ENCODE assay signal across 8 cellular contexts in genomic region chr18:23498877-23499570, GRCh38.
DNase-seq lines count a peak whose midpoint lies in the region; ATAC-seq, FAIRE-seq and TF ChIP-seq lines count a peak whose summit lies in the region.

No MANE protein-coding gene starts in this region.

- TF ChIP-seq CTCF in D721Med (IDR thresholded peaks at IDR 0.05; ENCODE audit: insufficient read depth, missing control alignments) = peak; percentile 88

- peak; percentile 30 for ATAC-seq in GM21737 (IDR thresholded peaks at IDR 0.05; ENCODE audit: unreplicated experiment)

- peak; percentile 72 for DNase-seq in D721Med (ENCODE audit: insufficient read length, low spot score)
- peak; percentile 79 for DNase-seq in NCI-H1105 treated with DMSO at 0.1 percent for 48 hours (lab: John Stamatoyannopoulos, UW)
- DNase-seq in T-helper 1 cell = peak; percentile 35 to 79 (median 59)
- peak in 45 of 56 donors; percentile 6 to 81 (median 41) for DNase-seq in amygdala (lab: John Stamatoyannopoulos, UW)
- peak; percentile 64 for DNase-seq in iPS-NIHi11 (ENCODE audit: low spot score)
- peak; percentile 51 to 73 (median 54) for DNase-seq in stimulated activated CD4-positive, alpha-beta T cell treated with anti-CD3 and anti-CD28 coated beads, Interleukin-12 subunit alpha, Interleukin-12 subunit beta, amount 100 ng/mL, for 48 hours (ENCODE audit: low read depth in 2 of 3, low spot score in 1 of 3)
- DNase-seq in GM19238 (ENCODE audit: insufficient read length, low spot score) = no peak

- FAIRE-seq in D721Med (lab: Jason Lieb, UNC) = peak; percentile 80
